34 cellular contexts compared by ENCODE assay signal in genomic region chr19:44986389-44986788, GRCh38. TPM values are rescaled to one million over a fixed set of nuclear protein-coding genes. Genes with fewer than 3 reads are reported as not detected.
"Had no signal": no experiment of that assay in that cellular context is flagged by ENCODE, and none has a peak within 500 bp of the region (broad histone marks: within the 10 kb centered on the region; RNA-seq: fewer than 3 reads in every experiment).

No MANE protein-coding gene starts in this region.

- H3K27ac Mint-ChIP-seq: activated CD8-positive, alpha-beta T cell treated with anti-CD3 and anti-CD28 coated beads, Interleukin-2, amount 10 ng/mL, durations not matched to agents 7 days and 5 days; activated naive CD8-positive, alpha-beta T cell treated with anti-CD3 and anti-CD28 coated beads, Interleukin-2, amount 50 U/mL, for 24 hours; WTC11 had no signal

- H3K4me3 Mint-ChIP-seq: activated CD8-positive, alpha-beta T cell treated with anti-CD3 and anti-CD28 coated beads, Interleukin-2, amount 10 ng/mL, durations not matched to agents 7 days and 5 days; activated naive CD8-positive, alpha-beta T cell treated with anti-CD3 and anti-CD28 coated beads, Interleukin-2, amount 50 U/mL, for 24 hours; WTC11 had no signal

- H3K27me3 ChIP-seq: ascending aorta, body of pancreas, SJCRH30 had no signal

- ATAC-seq: activated CD8-positive, alpha-beta T cell treated with anti-CD3 and anti-CD28 coated beads, Interleukin-2, amount 10 ng/mL, durations not matched to agents 7 days and 5 days; activated naive CD4-positive, alpha-beta T cell treated with anti-CD3 and anti-CD28 coated beads, Interleukin-2, amount 50 U/mL, for 72 hours; activated naive CD8-positive, alpha-beta T cell treated with anti-CD3 and anti-CD28 coated beads, Interleukin-2, amount 50 U/mL, for 24 hours; body of pancreas; Panc1; WTC11 had no signal

- H3K9me3 ChIP-seq: ascending aorta, body of pancreas, SJCRH30, SK-N-SH had no signal

- H3K27ac ChIP-seq: ascending aorta, body of pancreas, SJCRH30 had no signal

- H3K27me3 Mint-ChIP-seq: activated naive CD8-positive, alpha-beta T cell treated with anti-CD3 and anti-CD28 coated beads, Interleukin-2, amount 50 U/mL, for 24 hours had no signal

- H3K4me1 ChIP-seq: ascending aorta, body of pancreas, SJCRH30 had no signal

- H3K4me3 ChIP-seq: ascending aorta, body of pancreas, SJCRH30 had no signal

- H3K9me3 Mint-ChIP-seq: activated naive CD4-positive, alpha-beta T cell treated with anti-CD3 and anti-CD28 coated beads, Interleukin-2, amount 50 U/mL, for 72 hours; activated naive CD8-positive, alpha-beta T cell treated with anti-CD3 and anti-CD28 coated beads, Interleukin-2, amount 50 U/mL, for 24 hours; WTC11 had no signal

- H3K36me3 Mint-ChIP-seq: activated naive CD4-positive, alpha-beta T cell treated with anti-CD3 and anti-CD28 coated beads, Interleukin-2, amount 50 U/mL, for 72 hours had no signal

- H3K4me1 Mint-ChIP-seq: activated naive CD8-positive, alpha-beta T cell treated with anti-CD3 and anti-CD28 coated beads, Interleukin-2, amount 50 U/mL, for 24 hours; WTC11 had no signal

- DNase-seq: activated CD4-positive, alpha-beta T cell treated with anti-CD3 and anti-CD28 coated beads for 48 hours; activated CD4-positive, alpha-beta T cell treated with anti-CD3 and anti-CD28 coated beads, Interleukin-2, amount 50 U/mL, for 4 hours; activated CD4-positive, CD25-positive, alpha-beta regulatory T cell treated with anti-CD3 and anti-CD28 coated beads, Interleukin-2, amount 50 U/mL, for 72 hours; activated CD8-positive, alpha-beta memory T cell treated with anti-CD3 and anti-CD28 coated beads, Interleukin-2, amount 50 U/mL, for 48 hours; activated CD8-positive, alpha-beta T cell treated with anti-CD3 and anti-CD28 coated beads, Interleukin-2, amount 10 ng/mL, durations not matched to agents 7 days and 5 days; activated effector memory CD4-positive, alpha-beta T cell treated with anti-CD3 and anti-CD28 coated beads, Interleukin-2, amount 50 U/mL, for 16 hours; activated naive CD4-positive, alpha-beta T cell treated with Interleukin-2 at 50 U/mL for 16 hours; activated naive CD8-positive, alpha-beta T cell treated with anti-CD3 and anti-CD28 coated beads, Interleukin-2, amount 50 U/mL, for 24 hours; activated T-cell treated with anti-CD3 and anti-CD28 coated beads, Interleukin-2, amount 50 U/mL, for 1 hour; amniotic stem cell; body of pancreas; central memory CD4-positive, alpha-beta T cell; KG1; NCI-H1092; NCI-H1417; NCI-H2029; NCI-H2107; NCI-H345; NCI-H510A; NCI-H526 treated with DMSO at 0.1 percent for 48 hours; NK-92 treated with Interleukin-12 subunit alpha and Interleukin-12 subunit beta, amount 100 ng/mL, for 24 hours; OCI-M1; Right ventricle myocardium superior; RPMI8226; SJCRH30; SK-N-SH; T-helper 9 cell had no signal

RNA-seq across cellular contexts. Expression of gene APOC2, which starts 40.5 kb away (rescaled TPM):
- total RNA-seq: activated CD8-positive, alpha-beta T cell treated with anti-CD3 and anti-CD28 coated beads, Interleukin-2, amount 10 ng/mL, durations not matched to agents 7 days and 5 days; activated naive CD4-positive, alpha-beta T cell treated with anti-CD3 and anti-CD28 coated beads, Interleukin-2, amount 50 U/mL, for 72 hours; ascending aorta; body of pancreas; bronchial epithelial cell; MCF 10A; Right ventricle myocardium superior; SJCRH30; T-helper 1 cell treated with Interleukin-12 subunit alpha and Interleukin-12 subunit beta and Interleukin-4 antibody, amounts not matched to agents 30 ng/mL and 1 ng/mL, for 36 hours had no signal

RNA-seq across cellular contexts. Expression of gene APOC4, which starts 44.4 kb away (rescaled TPM):
- total RNA-seq: activated CD8-positive, alpha-beta T cell treated with anti-CD3 and anti-CD28 coated beads, Interleukin-2, amount 10 ng/mL, durations not matched to agents 7 days and 5 days; activated naive CD4-positive, alpha-beta T cell treated with anti-CD3 and anti-CD28 coated beads, Interleukin-2, amount 50 U/mL, for 72 hours; ascending aorta; body of pancreas; bronchial epithelial cell; MCF 10A; Right ventricle myocardium superior; T-helper 1 cell treated with Interleukin-12 subunit alpha and Interleukin-12 subunit beta and Interleukin-4 antibody, amounts not matched to agents 30 ng/mL and 1 ng/mL, for 36 hours; WTC11 had no signal
